Comparison of ENCODE assay signal across 8 cellular contexts in the genomic region with DNA sequence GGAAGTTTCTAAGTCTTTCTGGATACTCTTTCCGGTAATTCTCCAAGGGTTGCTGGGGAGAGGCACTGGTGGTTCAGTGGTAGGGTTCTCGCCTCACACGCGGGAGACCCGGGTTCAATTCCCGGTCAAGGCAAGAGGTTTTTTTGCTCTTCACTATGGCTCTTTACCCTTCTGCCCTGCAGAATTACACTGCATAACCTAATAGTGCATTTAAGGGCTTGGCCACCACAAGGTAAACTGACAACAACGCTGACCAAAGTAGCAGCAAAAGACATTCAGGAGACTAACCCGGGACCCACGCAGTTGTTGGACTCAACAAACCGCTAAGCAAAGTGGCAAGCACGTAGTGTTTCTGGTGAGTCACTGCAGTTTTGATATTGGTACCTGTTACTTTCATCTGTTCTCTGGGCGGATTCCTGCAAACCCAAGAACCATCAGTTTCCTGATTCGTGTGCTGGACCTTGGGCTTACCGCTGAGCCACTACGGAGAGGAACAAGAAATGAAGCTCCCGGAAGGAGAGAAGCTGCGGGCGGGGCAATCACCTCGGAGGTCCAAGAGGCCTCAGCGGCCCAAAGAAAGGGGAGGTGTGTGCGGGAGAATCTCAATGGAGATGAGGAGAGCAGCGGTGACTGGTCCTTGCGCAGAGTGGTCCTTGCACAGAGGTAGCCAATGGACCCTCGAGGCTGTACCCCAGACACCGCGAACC.
DNase-seq lines count a peak whose midpoint lies in the region; ATAC-seq, FAIRE-seq and TF ChIP-seq lines count a peak whose summit lies in the region.
"Not testable (repeated sequence)": the region's sequence is repeated elsewhere in the genome, so short reads cannot be mapped to it uniquely, and the experiment has no call there.

No MANE protein-coding gene starts in this region.

- not testable (repeated sequence) for H3K4me1 ChIP-seq in A673 (ENCODE audit: insufficient read depth, low read length, poor library complexity, severe bottlenecking); PC-3 (ENCODE audit: insufficient read depth, low read length); pancreas

- not testable (repeated sequence) for TF ChIP-seq CTCF in A673 (conservative IDR thresholded peaks at IDR 0.05; ENCODE audit: low read depth, low read length); PC-3 (conservative IDR thresholded peaks at IDR 0.05; ENCODE audit: low read depth, low read length); pancreas (IDR thresholded peaks at IDR 0.05)

- not testable (repeated sequence) for H3K36me3 ChIP-seq in A673 (ENCODE audit: insufficient read depth, low read length, poor library complexity, severe bottlenecking); PC-3 (ENCODE audit: low read depth, low read length); pancreas

- not testable (repeated sequence) for H3K9me2 ChIP-seq in PC-3 (replicated peaks; ENCODE audit: low read length)

- POLR2A ChIA-PET in A673 (lab: Charles Lee; ENCODE audit: low non-redundant PET); PC-3 (lab: Charles Lee; ENCODE audit: unreplicated experiment): not testable (repeated sequence)

- intact Hi-C loops in A673 (cut with micrococcal nuclease; ENCODE audit: unreplicated experiment); PC-3 (cut with micrococcal nuclease); left cardiac atrium (cut with DNase I); pancreas (cut with DNase I): not testable (repeated sequence)

- FAIRE-seq in pancreas (lab: Jason Lieb, UNC) = not testable (repeated sequence)

- H3K9me3 ChIP-seq in A673 (ENCODE audit: low read depth, low read length, poor library complexity, severe bottlenecking); PC-3 (ENCODE audit: low read length); pancreas: not testable (repeated sequence)

- not testable (repeated sequence) for H3K36me3 Mint-ChIP-seq in activated naive CD4-positive, alpha-beta T cell treated with anti-CD3 and anti-CD28 coated beads, Interleukin-2, amount 50 U/mL, for 72 hours

- not testable (repeated sequence) for H3F3A ChIP-seq in PC-3 (ENCODE audit: low read length, unreplicated experiment)

- not testable (repeated sequence) for H3K27ac Mint-ChIP-seq in activated naive CD4-positive, alpha-beta T cell treated with anti-CD3 and anti-CD28 coated beads, Interleukin-2, amount 50 U/mL, for 72 hours

- not testable (repeated sequence) for H3K27ac ChIP-seq in A673 (ENCODE audit: low read depth, low read length, poor library complexity, severe bottlenecking); PC-3 (ENCODE audit: low read length); pancreas

- H3K79me2 ChIP-seq in PC-3 (ENCODE audit: low read length) = not testable (repeated sequence)

- ATAC-seq in GM18907 (IDR thresholded peaks at IDR 0.05; ENCODE audit: unreplicated experiment) (peak; percentile 54), GM21723 (IDR thresholded peaks at IDR 0.05; ENCODE audit: unreplicated experiment) (peak; percentile 50), HG03066 (IDR thresholded peaks at IDR 0.05; ENCODE audit: low read depth, unreplicated experiment) (peak; percentile 46), PC-3 (peak; percentile 88), left cardiac atrium (peak; percentile 70 to 82), pancreas (peak; percentile 33 to 74 (median 54))
- peak; percentile 84 to 85 for ATAC-seq in activated naive CD4-positive, alpha-beta T cell treated with anti-CD3 and anti-CD28 coated beads, Interleukin-2, amount 50 U/mL, for 72 hours

- H3K9ac ChIP-seq in PC-3 (ENCODE audit: low read length) = not testable (repeated sequence)

- not testable (repeated sequence) for H3K27me3 ChIP-seq in A673 (replicated peaks; ENCODE audit: insufficient read depth, low read depth, low read length, poor library complexity); PC-3 (ENCODE audit: low read length); pancreas

- BruUV-seq in A673 (replicated peaks; lab: Mats Ljungman, UMichigan) (TSS peak; percentile 97), PC-3 (replicated peaks; lab: Mats Ljungman, UMichigan) (TSS peak; percentile 100)

- H2AFZ ChIP-seq in PC-3 (ENCODE audit: low read length) = not testable (repeated sequence)

- CTCF ChIA-PET in A673 (lab: Charles Lee); PC-3 (lab: Charles Lee): not testable (repeated sequence)

- H3K9me3 Mint-ChIP-seq in activated naive CD4-positive, alpha-beta T cell treated with anti-CD3 and anti-CD28 coated beads, Interleukin-2, amount 50 U/mL, for 72 hours = not testable (repeated sequence)

- 19 to 29% methylated on average over 3 to 4 of the region's 26 CpGs for WGBS in pancreas, 2 donors

- not testable (repeated sequence) for H3K4me3 ChIP-seq in A673 (ENCODE audit: low read depth, low read length, poor library complexity, severe bottlenecking); PC-3 (ENCODE audit: low read length); pancreas

- DNase-seq in A673 (ENCODE audit: low spot score); PC-3; left cardiac atrium; pancreas: not testable (repeated sequence)
- DNase-seq in activated naive CD4-positive, alpha-beta T cell treated with anti-CD3 and anti-CD28 coated beads, Interleukin-2, amount 50 U/mL, for 72 hours (ENCODE audit: low spot score in 2 of 2) = peak in 1 of 2 donors; percentile 20

- not testable (repeated sequence) for H4K20me1 ChIP-seq in PC-3 (ENCODE audit: low read length)

- not testable (repeated sequence) for H3K4me2 ChIP-seq in PC-3 (ENCODE audit: low read length)
